In genomic region chr14:35332517-35333346, GRCh38 we compare ENCODE assay signal across 8 cellular contexts. TPM values are rescaled to one million over a fixed set of nuclear protein-coding genes. Genes with fewer than 3 reads are reported as not detected.
DNase-seq lines count a peak whose midpoint lies in the region; ATAC-seq, FAIRE-seq and TF ChIP-seq lines count a peak whose summit lies in the region.

No MANE protein-coding gene starts in this region.

- ATAC-seq in activated CD8-positive, alpha-beta T cell treated with anti-CD3 and anti-CD28 coated beads for 36 hours = peak; percentile 80

- TF ChIP-seq CTCF in Caco-2 (IDR thresholded peaks at IDR 0.05; ENCODE audit: insufficient read depth in 1 of 2, low read depth in 1 of 2, low read length in 1 of 2, severe bottlenecking in 1 of 2, unreplicated experiment in 1 of 2) (no peak), fibroblast of pulmonary artery (IDR thresholded peaks at IDR 0.05; ENCODE audit: low read length, missing control alignments) (no peak)
- no peak for TF ChIP-seq CTCF in activated CD8-positive, alpha-beta T cell treated with anti-CD3 and anti-CD28 coated beads for 36 hours (IDR thresholded peaks at IDR 0.05)

- H3K4me3 ChIP-seq in Caco-2 (ENCODE audit: low read depth, low read length) = no peak overlapping the region
- H3K4me3 ChIP-seq in HUES64 (ENCODE audit: low read length) = no peak overlapping the region
- H3K4me3 ChIP-seq in fibroblast of pulmonary artery (replicated peaks; ENCODE audit: low read depth, low read length) = no peak overlapping the region

- WGBS in HUES64 = 82% methylated on average over 11 of the region's 12 CpGs

- no peak for FAIRE-seq in RCC 7860 (lab: Jason Lieb, UNC)

- DNase-seq in Caco-2 (peak in 1 of 2 experiments; percentile 35), fibroblast of pulmonary artery (ENCODE audit: low read depth) (peak; percentile 41), RCC 7860 (ENCODE audit: low spot score) (no peak), foreskin melanocyte (no peak), D341Med (ENCODE audit: low spot score) (no peak)
- DNase-seq in activated CD8-positive, alpha-beta T cell treated with anti-CD3 and anti-CD28 coated beads for 36 hours = peak; percentile 83
- peak; percentile 60 for DNase-seq in stimulated activated CD4-positive, alpha-beta T cell treated with anti-CD3 and anti-CD28 coated beads, Interleukin-4, amount 100 ng/mL, for 1 hour

- H3K36me3 Mint-ChIP-seq in Caco-2 (ENCODE audit: insufficient read depth, unreplicated experiment) = peaks cover 13% of the 10 kb centered on the region
- no peaks in the 10 kb centered on the region for H3K36me3 Mint-ChIP-seq in activated CD8-positive, alpha-beta T cell treated with anti-CD3 and anti-CD28 coated beads for 36 hours (ENCODE audit: low read depth)

- CTCF ChIA-PET in Caco-2 (lab: Charles Lee) = interaction anchor here (0.6 to 1.2 kb wide), 3 partner anchors 19 to 73 kb away, joined by 3 read pairs; no protein-coding TSS in a partner anchor
- CTCF ChIA-PET in activated CD8-positive, alpha-beta T cell treated with anti-CD3 and anti-CD28 coated beads for 36 hours (lab: Charles Lee) = interaction anchor here (0.8 to 2.5 kb wide), 16 partner anchors 10 to 103 kb away, joined by 3 to 18 read pairs (median 5); partner anchors contain the start of gene NFKBIA

- no peaks in the 10 kb centered on the region for H3K9me3 ChIP-seq in Caco-2
- no peaks in the 10 kb centered on the region for H3K9me3 ChIP-seq in HUES64 (ENCODE audit: insufficient read depth, low read depth, low read length)

- peaks cover 30% of the 10 kb centered on the region for H3K4me1 Mint-ChIP-seq in Caco-2 (ENCODE audit: low read depth, unreplicated experiment)
- H3K4me1 Mint-ChIP-seq in activated CD8-positive, alpha-beta T cell treated with anti-CD3 and anti-CD28 coated beads for 36 hours (ENCODE audit: low read depth) = peaks cover 30% of the 10 kb centered on the region

- H3K27ac Mint-ChIP-seq in Caco-2 (ENCODE audit: unreplicated experiment) = peak overlapping the region; percentile 90
- H3K27ac Mint-ChIP-seq in activated CD8-positive, alpha-beta T cell treated with anti-CD3 and anti-CD28 coated beads for 36 hours = peak overlapping the region; percentile 95

- H3K4me3 Mint-ChIP-seq in Caco-2 (ENCODE audit: unreplicated experiment) = peak overlapping the region; percentile 52
- H3K4me3 Mint-ChIP-seq in activated CD8-positive, alpha-beta T cell treated with anti-CD3 and anti-CD28 coated beads for 36 hours = peak overlapping the region; percentile 58

- peaks cover 47% of the 10 kb centered on the region for H3K4me1 ChIP-seq in Caco-2
- H3K4me1 ChIP-seq in HUES64 (ENCODE audit: insufficient read depth, low read length) = peaks cover 42% of the 10 kb centered on the region

- POLR2A ChIA-PET in Caco-2 (lab: Charles Lee) = interaction anchor here (0.6 to 2.3 kb wide), 4 partner anchors 36 to 72 kb away, joined by 4 to 6 read pairs (median 4); partner anchors contain the start of genes NFKBIA and PSMA6
- POLR2A ChIA-PET in activated CD8-positive, alpha-beta T cell treated with anti-CD3 and anti-CD28 coated beads for 36 hours (lab: Charles Lee) = interaction anchor here (0.5 to 11.8 kb wide), 16 partner anchors 15 to 83 kb away, joined by 3 to 157 read pairs (median 4); partner anchors contain the start of genes NFKBIA and PSMA6

- intact Hi-C loops in Caco-2 (cut with micrococcal nuclease; ENCODE audit: unreplicated experiment) = loop anchor here (1.0 to 5.0 kb wide), 3 partner anchors 16 to 72 kb away; partner anchors contain the start of genes NFKBIA and PSMA6
- intact Hi-C loops in activated CD8-positive, alpha-beta T cell treated with anti-CD3 and anti-CD28 coated beads for 36 hours (cut with micrococcal nuclease) = no loop called here

- H3K27me3 ChIP-seq in Caco-2 (replicated peaks; ENCODE audit: control insufficient read depth, insufficient read depth, low read length) (no peaks in the 10 kb centered on the region), HUES64 (ENCODE audit: insufficient read depth, low read length) (no peaks in the 10 kb centered on the region)

- no peak overlapping the region for H3K9ac ChIP-seq in HUES64 (ENCODE audit: low read depth, low read length)

- no peaks in the 10 kb centered on the region for H3K9me3 Mint-ChIP-seq in Caco-2 (ENCODE audit: unreplicated experiment)
- no peaks in the 10 kb centered on the region for H3K9me3 Mint-ChIP-seq in activated CD8-positive, alpha-beta T cell treated with anti-CD3 and anti-CD28 coated beads for 36 hours

- H3K27me3 Mint-ChIP-seq in Caco-2 (ENCODE audit: insufficient read depth, unreplicated experiment) = no peaks in the 10 kb centered on the region
- H3K27me3 Mint-ChIP-seq in activated CD8-positive, alpha-beta T cell treated with anti-CD3 and anti-CD28 coated beads for 36 hours = no peaks in the 10 kb centered on the region

- BruUV-seq in Caco-2 (replicated peaks; lab: Mats Ljungman, UMichigan) = TSS peak; percentile 88

- H3K27ac ChIP-seq in HUES64 (ENCODE audit: low read depth, low read length) = peak overlapping the region; percentile 16; the same call in 1 of the 2 replicates

- H3K36me3 ChIP-seq in Caco-2 (ENCODE audit: control insufficient read depth, insufficient read depth, low read length) = no peaks in the 10 kb centered on the region
- no peaks in the 10 kb centered on the region for H3K36me3 ChIP-seq in HUES64 (ENCODE audit: insufficient read depth, low read length)

RNA-seq across cellular contexts. Expression of gene PSMA6, which starts 40.5 kb away (rescaled TPM):
- total RNA-seq in Caco-2 (2022) = 246 and 247 TPM in 2 replicates
- 188 TPM for polyA plus RNA-seq in HUES64 (2013, experiment 1 of 2)
- polyA plus RNA-seq in HUES64 (2013, experiment 2 of 2) = 182 TPM
- 100 to 1,000 TPM; 361 to 393 TPM for total RNA-seq in activated CD8-positive, alpha-beta T cell treated with anti-CD3 and anti-CD28 coated beads for 36 hours

Comparison
In these comparisons a context has a peak if more than half of its experiments do, and no peak if none do; other contexts are left out.
1. DNase-seq: peak in activated CD8-positive, alpha-beta T cell treated with anti-CD3 and anti-CD28 coated beads for 36 hours (single experiment), fibroblast of pulmonary artery (single experiment) and stimulated activated CD4-positive, alpha-beta T cell treated with anti-CD3 and anti-CD28 coated beads, Interleukin-4, amount 100 ng/mL, for 1 hour (single experiment); none in RCC 7860 (single experiment), foreskin melanocyte (single experiment) and D341Med (single experiment).